19 cellular contexts compared by ENCODE assay signal in genomic region chr6:97177905-97178304, GRCh38.
DNase-seq lines count a peak whose midpoint lies in the region; ATAC-seq and TF ChIP-seq lines count a peak whose summit lies in the region.
"Had no signal": no experiment of that assay in that cellular context is flagged by ENCODE, and none has a peak within 500 bp of the region (broad histone marks: within the 10 kb centered on the region; RNA-seq: fewer than 3 reads in every experiment).

No MANE protein-coding gene starts in this region.

- no peaks in the 10 kb centered on the region for H3K9me3 ChIP-seq in IMR-90 (ENCODE audit: control insufficient read depth, insufficient read depth, low read length)
- H3K9me3 ChIP-seq in smooth muscle cell (replicated peaks; ENCODE audit: low read depth) = no peaks in the 10 kb centered on the region
- H3K9me3 ChIP-seq in naive thymus-derived CD4-positive, alpha-beta T cell (ENCODE audit: control insufficient read depth in 2 of 3, low read length in 3 of 3) = no peaks in the 10 kb centered on the region
- H3K9me3 ChIP-seq: BE2C, SK-N-SH had no signal

- no peak overlapping the region for H2AK9ac ChIP-seq in IMR-90 (replicated peaks; ENCODE audit: low read depth, low read length, poor library complexity)

- H2BK5ac ChIP-seq in IMR-90 (ENCODE audit: low read depth, low read length, poor library complexity, severe bottlenecking) = no peak overlapping the region

- intact Hi-C loops in IMR-90 (cut with micrococcal nuclease) = no loop called here
- intact Hi-C loops in naive thymus-derived CD4-positive, alpha-beta T cell (cut with micrococcal nuclease) = no loop called here

- POLR2A ChIA-PET in IMR-90 (lab: Charles Lee; ENCODE audit: unreplicated experiment) = no interaction called here
- POLR2A ChIA-PET in naive thymus-derived CD4-positive, alpha-beta T cell (lab: Charles Lee) = no interaction called here

- H2BK20ac ChIP-seq in IMR-90 (ENCODE audit: low read depth, low read length) = no peak overlapping the region

- no peak overlapping the region for H3K14ac ChIP-seq in IMR-90 (replicated peaks; ENCODE audit: low read depth, low read length)

- no peak overlapping the region for H3K27ac Mint-ChIP-seq in naive thymus-derived CD4-positive, alpha-beta T cell
- H3K27ac Mint-ChIP-seq: CD4-positive, alpha-beta T cell had no signal

- H4K91ac ChIP-seq in IMR-90 (ENCODE audit: insufficient read depth, low read depth, low read length) = no peak overlapping the region

- H3K36me3 Mint-ChIP-seq in naive thymus-derived CD4-positive, alpha-beta T cell = peaks cover 8 to 52% (median 16%) of the 10 kb centered on the region in 5 donors

- H3K9me1 ChIP-seq in IMR-90 (ENCODE audit: insufficient read depth, low read length) = no peaks in the 10 kb centered on the region

- H3K56ac ChIP-seq in IMR-90 (ENCODE audit: extremely low read depth, insufficient read depth, low read length) = no peak overlapping the region

- H3K36me3 ChIP-seq in IMR-90 (ENCODE audit: control insufficient read depth, insufficient read depth, low read length) (no peaks in the 10 kb centered on the region), smooth muscle cell (ENCODE audit: low read depth) (peaks cover 3% of the 10 kb centered on the region)
- peaks cover 0 to 4% (median 0%) of the 10 kb centered on the region in 3 experiments for H3K36me3 ChIP-seq in naive thymus-derived CD4-positive, alpha-beta T cell (ENCODE audit: control insufficient read depth in 2 of 3, insufficient read depth in 3 of 3, low read length in 3 of 3)

- H3K27me3 ChIP-seq in IMR-90 (ENCODE audit: control insufficient read depth, insufficient read depth, low read length) = no peaks in the 10 kb centered on the region
- no peaks in the 10 kb centered on the region for H3K27me3 ChIP-seq in smooth muscle cell (ENCODE audit: low read depth)
- no peaks in the 10 kb centered on the region for H3K27me3 ChIP-seq in naive thymus-derived CD4-positive, alpha-beta T cell (ENCODE audit: control insufficient read depth in 2 of 2, insufficient read depth in 2 of 2, low read length in 2 of 2)
- H3K27me3 ChIP-seq: BE2C had no signal

- no CpG with 5 or more reads among the region's 3 CpGs for WGBS in IMR-90 (ENCODE audit: extremely low coverage in 2 of 2, insufficient read length in 1 of 2), 2 experiments
- WGBS in smooth muscle cell (ENCODE audit: low lambda C conversion rate) = 29% methylated on average over 3 of the region's 3 CpGs

- H3K79me2 ChIP-seq in smooth muscle cell (ENCODE audit: low read depth) = no peaks in the 10 kb centered on the region

- H3F3A ChIP-seq in smooth muscle cell (ENCODE audit: low read depth) = no peaks in the 10 kb centered on the region

- no peak overlapping the region for H4K8ac ChIP-seq in IMR-90 (ENCODE audit: low read depth in 2 of 2, low read length in 2 of 2)

- dilution Hi-C loops in IMR-90 (cut with HindIII; ENCODE audit: low sequenced_read_pairs, unreplicated experiment) = no loop called here

- H2BK15ac ChIP-seq in IMR-90 (ENCODE audit: low read depth, low read length) = no peak overlapping the region

- H4K20me1 ChIP-seq in IMR-90 (ENCODE audit: insufficient read depth, low read length) (no peaks in the 10 kb centered on the region), smooth muscle cell (ENCODE audit: low read depth) (no peaks in the 10 kb centered on the region)

- ATAC-seq in IMR-90 (ENCODE audit: low read depth) = no peak
- ATAC-seq in naive thymus-derived CD4-positive, alpha-beta T cell = no peak
- ATAC-seq: Right ventricle myocardium inferior had no signal

- peaks cover 0 to 3% (median 0%) of the 10 kb centered on the region in 11 donors for H3K9me3 Mint-ChIP-seq in naive thymus-derived CD4-positive, alpha-beta T cell
- H3K9me3 Mint-ChIP-seq: CD4-positive, alpha-beta T cell had no signal

- in situ Hi-C loops in IMR-90 (cut with MboI; ENCODE audit: low sequenced_read_pairs) (no loop called here), astrocyte of the spinal cord (cut with HindIII; ENCODE audit: low sequenced_read_pairs) (no loop called here)

- no peak overlapping the region for H3K4ac ChIP-seq in IMR-90 (ENCODE audit: low read depth, low read length)

- no peak overlapping the region for H4K5ac ChIP-seq in IMR-90 (ENCODE audit: low read depth, low read length)

- no peak overlapping the region for H3K4me2 ChIP-seq in IMR-90 (ENCODE audit: low read depth, low read length)
- peak overlapping the region; percentile 66 for H3K4me2 ChIP-seq in smooth muscle cell
- H3K4me2 ChIP-seq: SK-N-SH had no signal

- peaks cover 0 to 2% (median 0%) of the 10 kb centered on the region in 7 donors for H3K4me1 Mint-ChIP-seq in naive thymus-derived CD4-positive, alpha-beta T cell

- TF ChIP-seq RAD21 in IMR-90 (IDR thresholded peaks at IDR 0.05; ENCODE audit: low read length) = no peak

- H3K27ac ChIP-seq in IMR-90 (ENCODE audit: insufficient read depth, low read length) (no peak overlapping the region), smooth muscle cell (ENCODE audit: low read depth) (peak overlapping the region; percentile 90)
- no peak overlapping the region for H3K27ac ChIP-seq in naive thymus-derived CD4-positive, alpha-beta T cell (ENCODE audit: low read depth, low read length)

- H2AFZ ChIP-seq in IMR-90 (replicated peaks; ENCODE audit: low read length, poor library complexity) (no peak overlapping the region), smooth muscle cell (ENCODE audit: low read depth) (no peak overlapping the region)

- no peak for TF ChIP-seq POLR2A in IMR-90 (IDR thresholded peaks at IDR 0.05; ENCODE audit: low read depth, low read length)

- H3K4me1 ChIP-seq in IMR-90 (ENCODE audit: control insufficient read depth, insufficient read depth, low read length) (no peaks in the 10 kb centered on the region), smooth muscle cell (ENCODE audit: low read depth) (peaks cover 12% of the 10 kb centered on the region)
- H3K4me1 ChIP-seq in naive thymus-derived CD4-positive, alpha-beta T cell (ENCODE audit: control insufficient read depth in 2 of 2, insufficient read depth in 2 of 2, low read length in 2 of 2) = no peaks in the 10 kb centered on the region
- H3K4me1 ChIP-seq: BE2C had no signal

- no peak overlapping the region for H3K23ac ChIP-seq in IMR-90 (ENCODE audit: low read depth, low read length)

- TF ChIP-seq CTCF in IMR-90 (conservative IDR thresholded peaks at IDR 0.05; ENCODE audit: low read depth, low read length) (no peak), astrocyte of the spinal cord (IDR thresholded peaks at IDR 0.05; ENCODE audit: low read depth, low read length) (no peak), smooth muscle cell (IDR thresholded peaks at IDR 0.05; ENCODE audit: borderline replicate concordance, insufficient read depth, poor library complexity, severe bottlenecking) (no peak)

- H3K4me3 Mint-ChIP-seq in naive thymus-derived CD4-positive, alpha-beta T cell = no peak overlapping the region
- H3K4me3 Mint-ChIP-seq: CD4-positive, alpha-beta T cell had no signal

- H3K9ac ChIP-seq in IMR-90 (ENCODE audit: low read depth, low read length) (no peak overlapping the region), smooth muscle cell (ENCODE audit: low read depth) (peak overlapping the region; percentile 82)
- H3K9ac ChIP-seq: SK-N-SH had no signal

- H3K27me3 Mint-ChIP-seq in naive thymus-derived CD4-positive, alpha-beta T cell = no peaks in the 10 kb centered on the region
- H3K27me3 Mint-ChIP-seq: CD4-positive, alpha-beta T cell had no signal

- H3K18ac ChIP-seq in IMR-90 (ENCODE audit: low read depth, low read length) = no peak overlapping the region

- no peak overlapping the region for H2AK5ac ChIP-seq in IMR-90 (ENCODE audit: low read depth, low read length)

- no peak overlapping the region for H3K4me3 ChIP-seq in IMR-90 (ENCODE audit: insufficient read depth, low read depth, low read length)
- H3K4me3 ChIP-seq in astrocyte of the spinal cord (ENCODE audit: low read depth, low read length) = no peak overlapping the region
- no peak overlapping the region for H3K4me3 ChIP-seq in smooth muscle cell
- H3K4me3 ChIP-seq in naive thymus-derived CD4-positive, alpha-beta T cell (ENCODE audit: low read length) = no peak overlapping the region

- no peak overlapping the region for H2BK120ac ChIP-seq in IMR-90 (ENCODE audit: low read depth, low read length)

- BruUV-seq in IMR-90 (replicated peaks; lab: Mats Ljungman, UMichigan) = no TSS peak

- DNase-seq in IMR-90 (peak; percentile 31), astrocyte of the spinal cord (ENCODE audit: low read depth, low spot score) (peak; percentile 12), left kidney (ENCODE audit: low read depth, low spot score) (peak; percentile 53), smooth muscle cell (lab: John Stamatoyannopoulos, UW; ENCODE audit: unreplicated experiment) (no peak), GM19240 (ENCODE audit: insufficient read length, low spot score) (no peak), ecto neural progenitor cell (ENCODE audit: low spot score) (no peak)
- no peak for DNase-seq in naive thymus-derived CD4-positive, alpha-beta T cell
- DNase-seq: ACHN; BE2C; Calu3; CD4-positive, alpha-beta T cell; DMS79; GOT3; KG1; NCI-H1048; NCI-H1436 treated with DMSO at 0.1 percent for 48 hours; NCI-H524; SK-N-SH had no signal

- no peaks in the 10 kb centered on the region for H3K79me1 ChIP-seq in IMR-90 (ENCODE audit: low read depth in 1 of 2, low read length in 2 of 2)

- CTCF ChIA-PET in IMR-90 (lab: Yijun Ruan, JAX) = interaction anchor here (1.0 kb wide), 1 partner anchor 217 kb away, joined by 4 read pairs; no protein-coding TSS in a partner anchor
- CTCF ChIA-PET in naive thymus-derived CD4-positive, alpha-beta T cell (lab: Charles Lee) = no interaction called here

TF ChIP-seq in IMR-90, 13 proteins besides CTCF, POLR2A, EP300 and RAD21 (continues in another document):
- TF ChIP-seq MAZ (IDR thresholded peaks at IDR 0.05; ENCODE audit: borderline replicate concordance, low read depth, low read length) = no peak
- no peak for TF ChIP-seq BHLHE40 (IDR thresholded peaks at IDR 0.05; ENCODE audit: low read depth, low read length)
- no peak for TF ChIP-seq USF2 (IDR thresholded peaks at IDR 0.05; ENCODE audit: low read depth, low read length)
- TF ChIP-seq, protein P1, sequence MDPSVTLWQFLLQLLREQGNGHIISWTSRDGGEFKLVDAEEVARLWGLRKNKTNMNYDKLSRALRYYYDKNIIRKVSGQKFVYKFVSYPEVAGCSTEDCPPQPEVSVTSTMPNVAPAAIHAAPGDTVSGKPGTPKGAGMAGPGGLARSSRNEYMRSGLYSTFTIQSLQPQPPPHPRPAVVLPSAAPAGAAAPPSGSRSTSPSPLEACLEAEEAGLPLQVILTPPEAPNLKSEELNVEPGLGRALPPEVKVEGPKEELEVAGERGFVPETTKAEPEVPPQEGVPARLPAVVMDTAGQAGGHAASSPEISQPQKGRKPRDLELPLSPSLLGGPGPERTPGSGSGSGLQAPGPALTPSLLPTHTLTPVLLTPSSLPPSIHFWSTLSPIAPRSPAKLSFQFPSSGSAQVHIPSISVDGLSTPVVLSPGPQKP (IDR thresholded peaks at IDR 0.05; ENCODE audit: borderline replicate concordance, low read depth, low read length) = no peak

Comparison
In these comparisons a context has a peak if more than half of its experiments do, and no peak if none do; other contexts are left out.
1. DNase-seq: peak in IMR-90 (single experiment), astrocyte of the spinal cord (single experiment) and left kidney (single experiment); none in smooth muscle cell (single experiment), GM19240 (single experiment), naive thymus-derived CD4-positive, alpha-beta T cell (0 of 9) and ecto neural progenitor cell (single experiment).